In genomic region chr6:43092635-43093034, GRCh38 we compare ENCODE assay signal across 26 cellular contexts. TPM values are rescaled to one million over a fixed set of nuclear protein-coding genes. Genes with fewer than 3 reads are reported as not detected.
A peak's percentile ranks its signal among the peaks of the same experiment; 100 is the strongest.
DNase-seq lines count a peak whose midpoint lies in the region; ATAC-seq, FAIRE-seq and TF ChIP-seq lines count a peak whose summit lies in the region.
"Had no signal": no experiment of that assay in that cellular context is flagged by ENCODE, and none has a peak within 500 bp of the region (broad histone marks: within the 10 kb centered on the region; RNA-seq: fewer than 3 reads in every experiment).

No MANE protein-coding gene starts in this region.

- H3K14ac ChIP-seq in H9 (ENCODE audit: insufficient read depth, low read length), result no peak overlapping the region

- H4K20me1 ChIP-seq in H9 (ENCODE audit: control insufficient read depth, insufficient read depth, insufficient read length) (no peaks in the 10 kb centered on the region), endothelial cell of umbilical vein (replicated peaks; ENCODE audit: control insufficient read depth, extremely low read depth, insufficient read depth, low read length) (no peaks in the 10 kb centered on the region)

- H3K4ac ChIP-seq in H9 (ENCODE audit: low read depth, low read length), result no peak overlapping the region

- BruUV-seq in endothelial cell of umbilical vein (replicated peaks; lab: Mats Ljungman, UMichigan), result no TSS peak

- H3K9ac ChIP-seq in H9 (ENCODE audit: extremely low read depth, insufficient read length, low read length), result no peak overlapping the region
- H3K9ac ChIP-seq in endothelial cell of umbilical vein (replicated peaks; ENCODE audit: extremely low read depth, insufficient read depth, low read length), result no peak overlapping the region

- H3K79me2 ChIP-seq in H9 (ENCODE audit: insufficient read depth, low read length) (peaks cover 16% of the 10 kb centered on the region; the same call in 1 of the 2 replicates), endothelial cell of umbilical vein (ENCODE audit: control insufficient read depth, insufficient read depth, low read length) (no peaks in the 10 kb centered on the region)

- H3K9me1 ChIP-seq in endothelial cell of umbilical vein (replicated peaks; ENCODE audit: control insufficient read depth, extremely low read depth, insufficient read depth, low read length), result no peaks in the 10 kb centered on the region

- H2AK5ac ChIP-seq in H9 (ENCODE audit: insufficient read length, low read length), result no peak overlapping the region

- H3K27ac ChIP-seq in H9 (ENCODE audit: insufficient read length, low read depth, low read length) (no peak overlapping the region), endothelial cell of umbilical vein (ENCODE audit: insufficient read depth, low read depth, low read length) (no peak overlapping the region), prostate gland (peak overlapping the region in 1 of 2 donors; percentile 61)
- H3K27ac ChIP-seq: thoracic aorta had no signal

- H3K4me3 ChIP-seq in endothelial cell of umbilical vein (replicated peaks in 1 of 3; ENCODE audit: insufficient read depth in 1 of 3, low read depth in 1 of 3, low read length in 3 of 3) (no peak overlapping the region), neuron (ENCODE audit: low read length) (peak overlapping the region; percentile 5), prostate gland (no peak overlapping the region)
- H3K4me3 ChIP-seq: left lung had no signal

- no peaks in the 10 kb centered on the region for H3K27me3 Mint-ChIP-seq in H9 (ENCODE audit: low read depth)
- H3K27me3 Mint-ChIP-seq in T-helper 17 cell, result peaks cover 6% of the 10 kb centered on the region
- H3K27me3 Mint-ChIP-seq: activated CD4-positive, alpha-beta memory T cell treated with anti-CD3 and anti-CD28 coated beads for 36 hours had no signal

- dilution Hi-C loops in endothelial cell of umbilical vein (cut with MboI; ENCODE audit: extremely low pct_ligation_motif_present, low sequenced_read_pairs), result no loop called here

- H3K27ac Mint-ChIP-seq in H9 (peak overlapping the region in 2 of 3 experiments; percentile 7 to 41; a peak in 1 of 7 replicates), T-helper 17 cell (peak overlapping the region; percentile 82)
- H3K27ac Mint-ChIP-seq: activated CD4-positive, alpha-beta memory T cell treated with anti-CD3 and anti-CD28 coated beads for 36 hours had no signal

- H3K36me3 ChIP-seq in endothelial cell of umbilical vein (ENCODE audit: control insufficient read depth in 2 of 2, extremely low read depth in 1 of 2, insufficient read depth in 2 of 2, low read length in 2 of 2) (no peaks in the 10 kb centered on the region), neuron (ENCODE audit: insufficient read depth, low read length) (no peaks in the 10 kb centered on the region), prostate gland (no peaks in the 10 kb centered on the region)
- H3K36me3 ChIP-seq: left lung, thoracic aorta had no signal

- H3K4me1 Mint-ChIP-seq in H9 (peaks cover 73 to 80% of the 10 kb centered on the region in 2 experiments), T-helper 17 cell (peaks cover 20% of the 10 kb centered on the region)

- CTCF ChIA-PET in endothelial cell of umbilical vein (lab: Charles Lee), result no interaction called here

- H3K23me2 ChIP-seq in H9 (ENCODE audit: insufficient read length, low read depth, low read length, poor library complexity, severe bottlenecking), result peaks cover 3% of the 10 kb centered on the region

- H3K4me1 ChIP-seq in H9 (ENCODE audit: insufficient read depth, low read length) (peaks cover 26% of the 10 kb centered on the region), endothelial cell of umbilical vein (ENCODE audit: control insufficient read depth, extremely low read depth, insufficient read depth, low read length) (peaks cover 17% of the 10 kb centered on the region), neuron (ENCODE audit: insufficient read depth, low read length) (peaks cover 70% of the 10 kb centered on the region), prostate gland (replicated peaks) (peaks cover 40% of the 10 kb centered on the region)

- H3K9me3 Mint-ChIP-seq in H9, result no peaks in the 10 kb centered on the region
- H3K9me3 Mint-ChIP-seq: activated CD4-positive, alpha-beta memory T cell treated with anti-CD3 and anti-CD28 coated beads for 36 hours; CD14-positive monocyte had no signal

- H3K79me1 ChIP-seq in H9 (ENCODE audit: insufficient read depth, low read depth, low read length, poor library complexity, severe bottlenecking), result no peaks in the 10 kb centered on the region

- no peak overlapping the region for H4K5ac ChIP-seq in H9 (ENCODE audit: insufficient read length, low read depth, low read length)

- no peak overlapping the region for H3K56ac ChIP-seq in H9 (ENCODE audit: insufficient read length, low read depth, low read length)

- DNase-seq in H9 (no peak), T-helper 17 cell (no peak), endothelial cell of umbilical vein (ENCODE audit: low read depth, low spot score) (no peak), prostate gland (ENCODE audit: low spot score) (no peak)
- DNase-seq: activated CD4-positive, alpha-beta memory T cell treated with anti-CD3 and anti-CD28 coated beads for 36 hours; activated CD4-positive, CD25-positive, alpha-beta regulatory T cell; activated T-cell treated with anti-CD3 and anti-CD28 coated beads for 4 hours; cortex of kidney; GF-D8; KBM-7; left lung; NCI-H1694; NCI-H2171; NCI-H524 treated with DMSO at 0.1 percent for 48 hours; nucleus accumbens; RPMI8226; stimulated activated CD4-positive, alpha-beta T cell treated with anti-CD3 and anti-CD28 coated beads, Interleukin-2, amount 100 ng/mL, for 48 hours; stimulated activated naive CD4-positive, alpha-beta T cell; T1000 had no signal

- POLR2A ChIA-PET in endothelial cell of umbilical vein (lab: Charles Lee), result interaction anchor here (0.6 kb wide), 1 partner anchor 182 kb away, joined by 8 read pairs; no protein-coding TSS in a partner anchor

- no peak overlapping the region for H3K18ac ChIP-seq in H9 (ENCODE audit: insufficient read length, low read depth, low read length)

- no peak overlapping the region for H4K91ac ChIP-seq in H9 (ENCODE audit: insufficient read length, low read depth, low read length)

- TF ChIP-seq POLR2A in endothelial cell of umbilical vein (IDR thresholded peaks at IDR 0.05; ENCODE audit: low read depth, low read length), result no peak
- TF ChIP-seq POLR2A in prostate gland (IDR thresholded peaks at IDR 0.05), result no peak

- H2AFZ ChIP-seq in H9 (ENCODE audit: low read length) (no peak overlapping the region), endothelial cell of umbilical vein (ENCODE audit: low read depth, low read length) (no peak overlapping the region), neuron (ENCODE audit: low read depth, low read length) (no peak overlapping the region)

- intact Hi-C loops in endothelial cell of umbilical vein (cut with micrococcal nuclease), result loop anchor here (5.0 kb wide), 1 partner anchor 1085 kb away; no protein-coding TSS in a partner anchor
- intact Hi-C loops in prostate gland (cut with DNase I), result no loop called here

- H3K23ac ChIP-seq in H9 (ENCODE audit: insufficient read length, low read depth, low read length), result no peak overlapping the region

- peak; percentile 32 for ATAC-seq in T-helper 17 cell
- ATAC-seq in HG03460 (IDR thresholded peaks at IDR 0.05; ENCODE audit: unreplicated experiment), result no peak
- ATAC-seq in GM18861 (IDR thresholded peaks at IDR 0.05; ENCODE audit: unreplicated experiment), result no peak
- no peak for ATAC-seq in HG02884 (IDR thresholded peaks at IDR 0.05; ENCODE audit: unreplicated experiment)
- ATAC-seq: left lung had no signal

- H2BK15ac ChIP-seq in H9 (ENCODE audit: low read depth, low read length), result no peak overlapping the region

- H2BK20ac ChIP-seq in H9 (ENCODE audit: low read depth, low read length, poor library complexity, severe bottlenecking), result no peak overlapping the region

- no peak overlapping the region for H3K4me3 Mint-ChIP-seq in H9
- H3K4me3 Mint-ChIP-seq in T-helper 17 cell, result peak overlapping the region; percentile 41

- H2BK12ac ChIP-seq in H9 (ENCODE audit: insufficient read length, low read depth, low read length), result no peak overlapping the region

- FAIRE-seq in endothelial cell of umbilical vein (lab: Jason Lieb, UNC), result no peak
- FAIRE-seq: bronchial epithelial cell had no signal

- no peak overlapping the region for H3T11ph ChIP-seq in H9 (ENCODE audit: low read length)

- no peak for TF ChIP-seq CTCF in H9 (conservative IDR thresholded peaks at IDR 0.05)
- no peak for TF ChIP-seq CTCF in endothelial cell of umbilical vein (IDR thresholded peaks at IDR 0.05; ENCODE audit: extremely low read depth in 1 of 2, insufficient read depth in 1 of 2, low read depth in 1 of 2, low read length in 2 of 2)
- TF ChIP-seq CTCF in prostate gland (IDR thresholded peaks at IDR 0.05), result no peak

- H2BK120ac ChIP-seq in H9 (ENCODE audit: low read depth, low read length, poor library complexity, severe bottlenecking), result no peak overlapping the region

- H3K9me3 ChIP-seq in H9 (ENCODE audit: control insufficient read depth, low read depth, low read length) (no peaks in the 10 kb centered on the region), T-helper 17 cell (ENCODE audit: control insufficient read depth, low read length, poor library complexity, severe bottlenecking) (no peaks in the 10 kb centered on the region), endothelial cell of umbilical vein (replicated peaks; ENCODE audit: control insufficient read depth, insufficient read depth, low read length) (no peaks in the 10 kb centered on the region), neuron (ENCODE audit: low read length) (no peaks in the 10 kb centered on the region), prostate gland (no peaks in the 10 kb centered on the region)
- H3K9me3 ChIP-seq: left lung, thoracic aorta had no signal

- no peak overlapping the region for H4K8ac ChIP-seq in H9 (replicated peaks; ENCODE audit: insufficient read length, low read depth, low read length)

- H3K36me3 Mint-ChIP-seq in H9 (ENCODE audit: insufficient read depth in 1 of 3, low read depth in 3 of 3) (peaks cover 0 to 1% (median 0%) of the 10 kb centered on the region in 3 experiments; a peak in 1 of 7 replicates), T-helper 17 cell (ENCODE audit: low read depth) (no peaks in the 10 kb centered on the region)
- H3K36me3 Mint-ChIP-seq: activated CD4-positive, alpha-beta memory T cell treated with anti-CD3 and anti-CD28 coated beads for 36 hours; CD14-positive monocyte had no signal

- H3K4me2 ChIP-seq in H9 (ENCODE audit: insufficient read depth, insufficient read length, low read length) (no peak overlapping the region), endothelial cell of umbilical vein (ENCODE audit: insufficient read depth, low read length) (no peak overlapping the region)

- no peak overlapping the region for H2BK5ac ChIP-seq in H9 (ENCODE audit: insufficient read length, low read length)

- H3K27me3 ChIP-seq in H9 (ENCODE audit: insufficient read depth, low read length) (no peaks in the 10 kb centered on the region), endothelial cell of umbilical vein (ENCODE audit: control insufficient read depth in 2 of 2, insufficient read depth in 2 of 2, low read length in 2 of 2) (no peaks in the 10 kb centered on the region), neuron (ENCODE audit: insufficient read depth, low read length) (no peaks in the 10 kb centered on the region), prostate gland (replicated peaks; ENCODE audit: insufficient read depth) (no peaks in the 10 kb centered on the region)
- H3K27me3 ChIP-seq: left lung had no signal

RNA-seq across cellular contexts. Expression of gene PTK7, which starts 16.5 kb away (rescaled TPM):
- 126 and 128 TPM in 2 replicates for total RNA-seq in H9 (2021)
- 1 to 10 TPM in 1 of 2 donors, under 1 TPM in 1; 0.62 to 1.6 TPM for total RNA-seq in T-helper 17 cell
- 65.3 and 65.6 TPM in 2 replicates for total RNA-seq in endothelial cell of umbilical vein
- polyA plus RNA-seq in endothelial cell of umbilical vein, result 41.9 and 44.6 TPM in 2 replicates
- polyA plus RNA-seq in endothelial cell of umbilical vein (2011; cell fraction: cytosol; rRNA removed), result 32.6 and 39.7 TPM in 2 replicates
- 74.4 and 87.1 TPM in 2 replicates for polyA plus RNA-seq in endothelial cell of umbilical vein (2011; cell fraction: nucleus; rRNA removed)
- polyA plus RNA-seq in endothelial cell of umbilical vein (2012), result 37.1 and 52.6 TPM in 2 replicates
- 63.3 and 69.4 TPM in 2 replicates for polyA minus RNA-seq in endothelial cell of umbilical vein
- polyA minus RNA-seq in endothelial cell of umbilical vein (2011; cell fraction: cytosol; rRNA and poly(A)+ RNA removed), result not detected
- 28.8 and 32.0 TPM in 2 replicates for polyA minus RNA-seq in endothelial cell of umbilical vein (2011; cell fraction: nucleus; rRNA and poly(A)+ RNA removed)
- total RNA-seq in prostate gland, result 10 to 100 TPM; 83.3 to 85.2 TPM
- polyA plus RNA-seq: CD14-positive monocyte had no signal

RNA-seq across cellular contexts. Expression of gene KLC4, which starts 33.2 kb away (rescaled TPM):
- 29.7 TPM in 2 replicates for total RNA-seq in H9 (2021)
- total RNA-seq in T-helper 17 cell, result 10 to 100 TPM; 25.7 to 41.9 TPM
- 26.8 and 26.9 TPM in 2 replicates for total RNA-seq in endothelial cell of umbilical vein
- polyA plus RNA-seq in endothelial cell of umbilical vein, result 17.4 and 17.7 TPM in 2 replicates
- polyA plus RNA-seq in endothelial cell of umbilical vein (2011; cell fraction: cytosol; rRNA removed), result 11.1 and 13.5 TPM in 2 replicates
- 72.9 and 87.6 TPM in 2 replicates for polyA plus RNA-seq in endothelial cell of umbilical vein (2011; cell fraction: nucleus; rRNA removed)
- 10.5 and 11.6 TPM in 2 replicates for polyA plus RNA-seq in endothelial cell of umbilical vein (2012)
- polyA minus RNA-seq in endothelial cell of umbilical vein, result 19.6 and 21.7 TPM in 2 replicates
- 2.6 TPM for polyA minus RNA-seq in endothelial cell of umbilical vein (2011; cell fraction: cytosol; rRNA and poly(A)+ RNA removed)
- 22.6 and 27.6 TPM in 2 replicates for polyA minus RNA-seq in endothelial cell of umbilical vein (2011; cell fraction: nucleus; rRNA and poly(A)+ RNA removed)
- total RNA-seq in prostate gland, result 10 to 100 TPM; 27.3 to 41.2 TPM

RNA-seq across cellular contexts. Expression of gene MRPL2, which starts 33.4 kb away (rescaled TPM):
- total RNA-seq in H9 (2021) (71.9 and 74.4 TPM in 2 replicates), T-helper 17 cell (10 to 100 TPM; 32.3 to 37.5 TPM), endothelial cell of umbilical vein (59.7 and 63.6 TPM in 2 replicates), prostate gland (10 to 100 TPM; 19.1 to 52.3 TPM)
- 37.6 and 43.1 TPM in 2 replicates for polyA plus RNA-seq in endothelial cell of umbilical vein
- 25.3 and 31.9 TPM in 2 replicates for polyA plus RNA-seq in endothelial cell of umbilical vein (2011; cell fraction: cytosol; rRNA removed)
- 30.7 and 32.7 TPM in 2 replicates for polyA plus RNA-seq in endothelial cell of umbilical vein (2011; cell fraction: nucleus; rRNA removed)
- polyA plus RNA-seq in endothelial cell of umbilical vein (2012), result 52.2 and 62.8 TPM in 2 replicates
- 21.9 and 22.7 TPM in 2 replicates for polyA minus RNA-seq in endothelial cell of umbilical vein
- polyA minus RNA-seq in endothelial cell of umbilical vein (2011; cell fraction: cytosol; rRNA and poly(A)+ RNA removed), result 46.4 TPM
- polyA minus RNA-seq in endothelial cell of umbilical vein (2011; cell fraction: nucleus; rRNA and poly(A)+ RNA removed), result 7.6 and 10.0 TPM in 2 replicates

RNA-seq across cellular contexts. Expression of gene CUL7, which starts 39.0 kb away (rescaled TPM):
- total RNA-seq in H9 (2021) (23.5 and 24.5 TPM in 2 replicates), T-helper 17 cell (10 to 100 TPM in 1 of 2 donors, 1 to 10 TPM in 1; 8.2 to 11.2 TPM), endothelial cell of umbilical vein (29.4 and 29.7 TPM in 2 replicates), prostate gland (10 to 100 TPM; 18.6 to 30.4 TPM)
- polyA plus RNA-seq in endothelial cell of umbilical vein, result 33.7 and 35.4 TPM in 2 replicates
- polyA plus RNA-seq in endothelial cell of umbilical vein (2011; cell fraction: cytosol; rRNA removed), result 20.1 and 24.1 TPM in 2 replicates
- 84.7 and 101 TPM in 2 replicates for polyA plus RNA-seq in endothelial cell of umbilical vein (2011; cell fraction: nucleus; rRNA removed)
- polyA plus RNA-seq in endothelial cell of umbilical vein (2012), result 18.2 and 25.1 TPM in 2 replicates
- 47.5 and 57.7 TPM in 2 replicates for polyA minus RNA-seq in endothelial cell of umbilical vein
- 4.8 TPM for polyA minus RNA-seq in endothelial cell of umbilical vein (2011; cell fraction: cytosol; rRNA and poly(A)+ RNA removed)
- 21.7 and 28.9 TPM in 2 replicates for polyA minus RNA-seq in endothelial cell of umbilical vein (2011; cell fraction: nucleus; rRNA and poly(A)+ RNA removed)

Comparison
In these comparisons a context has a peak if more than half of its experiments do, and no peak if none do; other contexts are left out.
1. RNA of gene PTK7, which starts 16.5 kb away (total RNA-seq): 126 to 128 TPM in H9, 83.3 to 85.2 TPM in prostate gland and 65.3 to 65.6 TPM in endothelial cell of umbilical vein; 0.62 to 1.6 TPM in T-helper 17 cell; every median in the first group is over 10 times any median in the second.